8 cellular contexts compared by ENCODE assay signal in genomic region chr20:47272893-47273590, GRCh38.
DNase-seq lines count a peak whose midpoint lies in the region; ATAC-seq and TF ChIP-seq lines count a peak whose summit lies in the region.

No MANE protein-coding gene starts in this region.

- H3K9me3 ChIP-seq in CD8-positive, alpha-beta memory T cell (ENCODE audit: low read length) = no peaks in the 10 kb centered on the region
- H3K9me3 ChIP-seq in thyroid gland = no peaks in the 10 kb centered on the region

- intact Hi-C loops in thyroid gland (cut with DNase I) = loop anchor here (2.0 kb wide), 1 partner anchor 112 kb away; no protein-coding TSS in a partner anchor

- peak in 4 of 5 donors; percentile 21 to 56 (median 46) for DNase-seq in CD8-positive, alpha-beta memory T cell
- DNase-seq in NCI-H526 treated with DMSO at 0.1 percent for 48 hours (lab: John Stamatoyannopoulos, UW) = peak; percentile 68
- DNase-seq in activated CD8-positive, alpha-beta memory T cell treated with anti-CD3 and anti-CD28 coated beads, Interleukin-2, amount 50 U/mL, for 24 hours (ENCODE audit: extremely low read depth) = peak; percentile 4
- DNase-seq in fibroblast of pulmonary artery (ENCODE audit: low read depth) = peak; percentile 81
- peak; percentile 54 for DNase-seq in neural crest cell (ENCODE audit: low read depth, low spot score)
- peak; percentile 29 to 33 for DNase-seq in thyroid gland

- H3K27me3 ChIP-seq in CD8-positive, alpha-beta memory T cell (ENCODE audit: insufficient read depth, low read length, poor library complexity, severe bottlenecking) = no peaks in the 10 kb centered on the region
- no peaks in the 10 kb centered on the region for H3K27me3 ChIP-seq in thyroid gland

- TF ChIP-seq CTCF in fibroblast of pulmonary artery (IDR thresholded peaks at IDR 0.05; ENCODE audit: low read length, missing control alignments) (peak; percentile 93), neural crest cell (conservative IDR thresholded peaks at IDR 0.05) (peak; percentile 96), thyroid gland (IDR thresholded peaks at IDR 0.05) (peak; percentile 71 to 99 (median 91))

- POLR2A ChIA-PET in CD8-positive, alpha-beta memory T cell (lab: Charles Lee) = no interaction called here

- peaks cover 5% of the 10 kb centered on the region for H3K36me3 ChIP-seq in CD8-positive, alpha-beta memory T cell (ENCODE audit: insufficient read depth, low read length)
- peaks cover 0 to 5% of the 10 kb centered on the region in 2 donors for H3K36me3 ChIP-seq in thyroid gland

- no peak overlapping the region for H3K4me3 ChIP-seq in CD8-positive, alpha-beta memory T cell (ENCODE audit: low read length)
- no peak overlapping the region for H3K4me3 ChIP-seq in fibroblast of pulmonary artery (replicated peaks; ENCODE audit: low read depth, low read length)
- no peak overlapping the region for H3K4me3 ChIP-seq in thyroid gland (replicated peaks in 1 of 3)

- no peak overlapping the region for H3K27ac ChIP-seq in CD8-positive, alpha-beta memory T cell (ENCODE audit: low read depth, low read length)
- peak overlapping the region; percentile 63 to 82 (median 72) for H3K27ac ChIP-seq in thyroid gland

- no peak overlapping the region for H3K4me3 Mint-ChIP-seq in CD8-positive, alpha-beta memory T cell
- H3K4me3 Mint-ChIP-seq in neural crest cell = no peak overlapping the region

- H3K27me3 Mint-ChIP-seq in CD8-positive, alpha-beta memory T cell = no peaks in the 10 kb centered on the region
- H3K27me3 Mint-ChIP-seq in neural crest cell (ENCODE audit: low read depth) = no peaks in the 10 kb centered on the region

- CTCF ChIA-PET in CD8-positive, alpha-beta memory T cell (lab: Charles Lee) = interaction anchor here (0.7 to 8.8 kb wide), 18 partner anchors 9 to 351 kb away, joined by 3 to 361 read pairs (median 4); partner anchors contain the start of gene ZMYND8

- no peaks in the 10 kb centered on the region for H3K9me3 Mint-ChIP-seq in CD8-positive, alpha-beta memory T cell
- H3K9me3 Mint-ChIP-seq in neural crest cell = no peaks in the 10 kb centered on the region

- peaks cover 14 to 29% (median 14%) of the 10 kb centered on the region in 3 donors for H3K4me1 Mint-ChIP-seq in CD8-positive, alpha-beta memory T cell
- peaks cover 16% of the 10 kb centered on the region for H3K4me1 Mint-ChIP-seq in neural crest cell

- H3K4me1 ChIP-seq in CD8-positive, alpha-beta memory T cell (ENCODE audit: insufficient read depth, low read length) = no peaks in the 10 kb centered on the region
- peaks cover 40 to 52% of the 10 kb centered on the region in 2 donors for H3K4me1 ChIP-seq in thyroid gland

- ATAC-seq in HG03097 (IDR thresholded peaks at IDR 0.05; ENCODE audit: low FRiP score, unreplicated experiment) (peak; percentile 44), GM21786 (IDR thresholded peaks at IDR 0.05; ENCODE audit: unreplicated experiment) (no peak)

- peaks cover 0 to 75% (median 9%) of the 10 kb centered on the region in 3 donors for H3K36me3 Mint-ChIP-seq in CD8-positive, alpha-beta memory T cell
- H3K36me3 Mint-ChIP-seq in neural crest cell (ENCODE audit: low read depth) = peaks cover 3% of the 10 kb centered on the region

- 84 to 89% methylated on average over 8 of the region's 8 CpGs for WGBS in thyroid gland, 2 donors

- no peak for TF ChIP-seq POLR2A in thyroid gland (IDR thresholded peaks at IDR 0.05)

- H3K27ac Mint-ChIP-seq in CD8-positive, alpha-beta memory T cell = peak overlapping the region in 4 of 8 donors; percentile 2 to 77 (median 34)
- H3K27ac Mint-ChIP-seq in neural crest cell (ENCODE audit: unreplicated experiment) = no peak overlapping the region

Comparison
In these comparisons a context has a peak if more than half of its experiments do, and no peak if none do; other contexts are left out.
1. DNase-seq: peak in every context shown above with its lines; median percentile 81 in fibroblast of pulmonary artery; 68 in NCI-H526 treated with DMSO at 0.1 percent for 48 hours; 54 in neural crest cell; 46 in CD8-positive, alpha-beta memory T cell; 31 in thyroid gland; 4 in activated CD8-positive, alpha-beta memory T cell treated with anti-CD3 and anti-CD28 coated beads, Interleukin-2, amount 50 U/mL, for 24 hours.